In the genomic region with DNA sequence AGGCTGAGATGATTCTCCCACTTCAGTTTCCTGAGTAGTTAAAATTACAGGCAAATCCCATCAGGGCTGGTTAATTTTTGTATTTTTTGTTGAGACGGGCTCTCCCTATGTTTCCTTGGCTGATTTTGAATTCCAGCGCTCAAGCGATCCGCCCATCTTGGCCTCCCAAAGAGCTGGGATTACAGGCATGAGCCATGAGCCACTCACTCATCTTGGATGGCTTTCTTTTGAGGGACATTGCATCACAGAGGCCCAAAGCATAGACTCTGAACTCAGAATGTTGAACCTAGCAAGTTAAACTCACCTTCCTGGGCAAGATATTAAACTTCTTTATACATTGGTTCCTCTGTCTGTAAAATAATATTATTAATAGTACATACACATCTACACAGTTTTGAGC, we compare ENCODE assay signal across 8 cellular contexts. TPM values are rescaled to one million over a fixed set of nuclear protein-coding genes. Genes with fewer than 3 reads are reported as not detected.
DNase-seq lines count a peak whose midpoint lies in the region; ATAC-seq, FAIRE-seq and TF ChIP-seq lines count a peak whose summit lies in the region.
"Had no signal": no experiment of that assay in that cellular context is flagged by ENCODE, and none has a peak within 500 bp of the region (broad histone marks: within the 10 kb centered on the region; RNA-seq: fewer than 3 reads in every experiment).

No MANE protein-coding gene starts in this region.

- peaks cover 8% of the 10 kb centered on the region for H3K36me3 Mint-ChIP-seq in T-helper 17 cell (ENCODE audit: low read depth)

- no peak for TF ChIP-seq POLR2A in GM12892 (IDR thresholded peaks at IDR 0.05; ENCODE audit: low read depth, low read length)

- H3K4me1 ChIP-seq in skeletal muscle tissue (ENCODE audit: control insufficient read depth in 3 of 3, insufficient read depth in 3 of 3, low read length in 3 of 3) = peaks cover 0 to 3% (median 0%) of the 10 kb centered on the region in 3 donors

- no peak for DNase-seq in GM12892 (ENCODE audit: insufficient read length)
- no peak for DNase-seq in T-helper 17 cell
- peak; percentile 12 for DNase-seq in fibroblast of peridontal ligament (ENCODE audit: extremely low read depth)
- DNase-seq in GOT3 (lab: John Stamatoyannopoulos, UW) = no peak
- DNase-seq in COR-L47 (lab: John Stamatoyannopoulos, UW) = no peak
- DNase-seq: NCI-H510A had no signal

- no peaks in the 10 kb centered on the region for H3K27me3 Mint-ChIP-seq in T-helper 17 cell

- H3K27me3 ChIP-seq in skeletal muscle tissue (ENCODE audit: control insufficient read depth in 3 of 3, insufficient read depth in 3 of 3, low read length in 3 of 3) = no peaks in the 10 kb centered on the region

- peak overlapping the region; percentile 64 for H3K27ac ChIP-seq in skeletal muscle tissue (ENCODE audit: low read depth, low read length)

- ATAC-seq in T-helper 17 cell (no peak), HG02884 (IDR thresholded peaks at IDR 0.05; ENCODE audit: unreplicated experiment) (no peak)

- FAIRE-seq in GM12892 (lab: Jason Lieb, UNC) = peak; percentile 50

- H3K9me3 ChIP-seq in T-helper 17 cell (ENCODE audit: control insufficient read depth, low read length, poor library complexity, severe bottlenecking) (no peaks in the 10 kb centered on the region), skeletal muscle tissue (ENCODE audit: control insufficient read depth in 3 of 3, low read length in 3 of 3) (no peaks in the 10 kb centered on the region)

- H3K27ac Mint-ChIP-seq in T-helper 17 cell = peak overlapping the region; percentile 98

- peak overlapping the region; percentile 99 for H3K4me3 Mint-ChIP-seq in T-helper 17 cell

- H3K4me3 ChIP-seq in skeletal muscle tissue (ENCODE audit: low read length in 3 of 3) = no peak overlapping the region

- H3K9ac ChIP-seq in skeletal muscle tissue (ENCODE audit: low read depth in 1 of 3, low read length in 3 of 3) = no peak overlapping the region

- H3K4me1 Mint-ChIP-seq in T-helper 17 cell = peaks cover 35% of the 10 kb centered on the region

- no peaks in the 10 kb centered on the region for H3K36me3 ChIP-seq in skeletal muscle tissue (ENCODE audit: control insufficient read depth in 3 of 3, insufficient read depth in 3 of 3, low read length in 3 of 3)

RNA-seq across cellular contexts. Expression of a gene that starts 0.8 kb away (rescaled TPM):
- 20.7 TPM for polyA plus RNA-seq in GM12892 (2012; ENCODE audit: missing spikeins)
- total RNA-seq in T-helper 17 cell (10 to 100 TPM; 49.1 to 55.4 TPM), skeletal muscle tissue (4.2 TPM)

RNA-seq across cellular contexts. Expression of a gene that starts 11.0 kb away (rescaled TPM):
- 16.2 TPM for polyA plus RNA-seq in GM12892 (2012; ENCODE audit: missing spikeins)
- total RNA-seq in T-helper 17 cell = 10 to 100 TPM; 52.9 to 66.7 TPM
- total RNA-seq in skeletal muscle tissue = 11.5 TPM

RNA-seq across cellular contexts. Expression of a gene that starts 22.9 kb away (rescaled TPM):
- not detected for polyA plus RNA-seq in GM12892 (2012; ENCODE audit: missing spikeins)
- total RNA-seq in T-helper 17 cell (not detected), skeletal muscle tissue (0.52 TPM)
